Comparison of ENCODE assay signal across 14 cellular contexts in the genomic region with DNA sequence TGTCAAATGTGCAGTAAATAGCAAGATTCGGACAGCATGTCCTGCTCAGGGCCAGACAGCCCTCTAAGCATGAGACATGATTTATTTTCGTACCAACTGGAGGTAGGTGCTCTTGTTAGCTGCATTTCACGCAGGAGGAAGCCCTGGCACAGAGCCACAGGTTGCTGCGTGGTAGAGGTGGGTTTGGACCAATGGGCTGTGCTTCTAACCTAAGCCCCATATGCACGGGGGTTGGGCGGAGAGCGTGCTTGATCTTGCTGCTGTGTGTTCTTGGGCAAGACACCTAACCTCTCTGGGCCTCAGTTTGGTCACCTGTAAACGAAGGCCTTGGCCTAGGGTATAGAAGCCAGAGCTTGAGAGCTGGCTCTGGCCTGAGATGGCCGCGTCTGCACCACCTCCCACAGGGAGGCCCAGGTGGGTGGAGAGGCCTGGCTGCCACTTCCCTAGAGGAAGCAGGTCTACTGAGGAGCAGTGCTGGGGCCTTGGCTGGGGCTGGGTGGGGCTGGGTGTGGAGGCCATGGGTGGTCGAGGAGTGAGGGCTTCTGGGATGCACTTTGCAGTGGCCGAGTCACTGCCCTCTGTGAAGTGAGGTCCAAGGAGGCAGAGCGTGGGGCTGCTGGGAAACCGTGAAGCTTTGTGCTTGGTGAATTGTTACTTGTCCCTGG. TPM values are rescaled to one million over a fixed set of nuclear protein-coding genes. Genes with fewer than 3 reads are reported as not detected.
DNase-seq lines count a peak whose midpoint lies in the region; ATAC-seq and TF ChIP-seq lines count a peak whose summit lies in the region.
"Had no signal": no experiment of that assay in that cellular context is flagged by ENCODE, and none has a peak within 500 bp of the region (broad histone marks: within the 10 kb centered on the region; RNA-seq: fewer than 3 reads in every experiment).

No MANE protein-coding gene starts in this region.

- WGBS in endodermal cell (ENCODE audit: insufficient coverage in 1 of 2, insufficient read length in 1 of 2), 2 experiments: 91 to 93% methylated on average over 10 to 14 of the region's 14 CpGs
- 85 to 88% methylated on average over 14 of the region's 14 CpGs for WGBS in aorta, 2 donors

- peaks cover 41% of the 10 kb centered on the region for H3K4me1 Mint-ChIP-seq in endodermal cell
- H3K4me1 Mint-ChIP-seq in nephron progenitor cell: peaks cover 53% of the 10 kb centered on the region

- peaks cover 1% of the 10 kb centered on the region for H3K27me3 Mint-ChIP-seq in endodermal cell (ENCODE audit: insufficient read depth)
- H3K27me3 Mint-ChIP-seq in nephron progenitor cell (ENCODE audit: low read depth, poor library complexity): peaks cover 30% of the 10 kb centered on the region
- H3K27me3 Mint-ChIP-seq: activated naive CD8-positive, alpha-beta T cell treated with anti-CD3 and anti-CD28 coated beads, Interleukin-2, amount 50 U/mL, for 24 hours; T-cell had no signal

- H3K9me3 Mint-ChIP-seq in endodermal cell: no peaks in the 10 kb centered on the region
- no peaks in the 10 kb centered on the region for H3K9me3 Mint-ChIP-seq in nephron progenitor cell
- H3K9me3 Mint-ChIP-seq: activated naive CD8-positive, alpha-beta T cell treated with anti-CD3 and anti-CD28 coated beads, Interleukin-2, amount 50 U/mL, for 24 hours; T-cell had no signal

- DNase-seq in Right ventricle myocardium inferior (ENCODE audit: missing footprints): peak; percentile 68
- DNase-seq in left cardiac atrium: no peak
- DNase-seq in endodermal cell: peak; percentile 54
- peak; percentile 66 to 79 (median 74) for DNase-seq in mucosa of descending colon
- DNase-seq in aorta: peak; percentile 44 to 76
- DNase-seq in nephron progenitor cell: no peak
- no peak for DNase-seq in SHP77 (lab: John Stamatoyannopoulos, UW)
- DNase-seq: activated naive CD8-positive, alpha-beta T cell treated with anti-CD3 and anti-CD28 coated beads, Interleukin-2, amount 50 U/mL, for 24 hours; islet precursor cell; NCI-H1930; NCI-H774; stimulated activated naive CD4-positive, alpha-beta T cell treated with Interleukin-2 at 50 U/mL for 16 hours; T-cell had no signal

- H3K36me3 ChIP-seq in endodermal cell (ENCODE audit: control insufficient read depth, insufficient read depth, low read length) (no peaks in the 10 kb centered on the region), mucosa of descending colon (ENCODE audit: low read depth) (no peaks in the 10 kb centered on the region), aorta (ENCODE audit: control insufficient read depth in 1 of 2, insufficient read depth in 2 of 2, low read length in 1 of 2) (no peaks in the 10 kb centered on the region)

- H3K36me3 Mint-ChIP-seq in endodermal cell (ENCODE audit: low read depth) (no peaks in the 10 kb centered on the region), nephron progenitor cell (ENCODE audit: low read depth) (peaks cover 10% of the 10 kb centered on the region)
- H3K36me3 Mint-ChIP-seq: T-cell had no signal

- ATAC-seq in Right ventricle myocardium inferior: no peak
- no peak for ATAC-seq in left cardiac atrium
- peak; percentile 42 for ATAC-seq in mucosa of descending colon
- no peak for ATAC-seq in aorta (ENCODE audit: low FRiP score)
- ATAC-seq in GM18873 (IDR thresholded peaks at IDR 0.05; ENCODE audit: low FRiP score, unreplicated experiment): no peak
- ATAC-seq: activated naive CD8-positive, alpha-beta T cell treated with anti-CD3 and anti-CD28 coated beads, Interleukin-2, amount 50 U/mL, for 24 hours; T-cell had no signal

- H3K4me1 ChIP-seq in endodermal cell (ENCODE audit: control insufficient read depth, insufficient read depth, low read length): peaks cover 9% of the 10 kb centered on the region
- H3K4me1 ChIP-seq in mucosa of descending colon (ENCODE audit: low read depth): peaks cover 82% of the 10 kb centered on the region
- H3K4me1 ChIP-seq in aorta (ENCODE audit: control insufficient read depth in 1 of 2, insufficient read depth in 2 of 2, low read length in 2 of 2): no peaks in the 10 kb centered on the region

- no peak overlapping the region for H3K4me3 Mint-ChIP-seq in endodermal cell
- no peak overlapping the region for H3K4me3 Mint-ChIP-seq in nephron progenitor cell
- H3K4me3 Mint-ChIP-seq: activated naive CD8-positive, alpha-beta T cell treated with anti-CD3 and anti-CD28 coated beads, Interleukin-2, amount 50 U/mL, for 24 hours; T-cell had no signal

- H3K4me3 ChIP-seq in endodermal cell (ENCODE audit: low read length) (no peak overlapping the region), mucosa of descending colon (no peak overlapping the region), aorta (ENCODE audit: low read length in 2 of 2) (no peak overlapping the region)

- H3K27ac Mint-ChIP-seq in endodermal cell: no peak overlapping the region
- H3K27ac Mint-ChIP-seq in nephron progenitor cell: no peak overlapping the region
- H3K27ac Mint-ChIP-seq: activated naive CD8-positive, alpha-beta T cell treated with anti-CD3 and anti-CD28 coated beads, Interleukin-2, amount 50 U/mL, for 24 hours; T-cell had no signal

- intact Hi-C loops in Right ventricle myocardium inferior (cut with DNase I) (no loop called here), left cardiac atrium (cut with DNase I) (no loop called here), mucosa of descending colon (cut with DNase I, micrococcal nuclease) (no loop called here), aorta (cut with DNase I) (no loop called here)

- H3K27me3 ChIP-seq in endodermal cell (ENCODE audit: control insufficient read depth, insufficient read depth, low read length, poor library complexity, severe bottlenecking) (no peaks in the 10 kb centered on the region), aorta (ENCODE audit: control insufficient read depth in 1 of 2, insufficient read depth in 2 of 2, low read length in 1 of 2) (no peaks in the 10 kb centered on the region)

- no peak for TF ChIP-seq CTCF in endodermal cell (conservative IDR thresholded peaks at IDR 0.05)
- no peak for TF ChIP-seq CTCF in mucosa of descending colon (IDR thresholded peaks at IDR 0.05)
- no peak for TF ChIP-seq CTCF in nephron progenitor cell (IDR thresholded peaks at IDR 0.05)

- no peak overlapping the region for H3K27ac ChIP-seq in endodermal cell (ENCODE audit: low read depth, low read length)
- no peak overlapping the region for H3K27ac ChIP-seq in aorta (ENCODE audit: low read depth in 1 of 2, low read length in 2 of 2)

- no peak overlapping the region for H3K9ac ChIP-seq in endodermal cell (ENCODE audit: extremely low read depth, low read length, poor library complexity, severe bottlenecking)

- H3K9me3 ChIP-seq in endodermal cell (ENCODE audit: control insufficient read depth, low read length): no peaks in the 10 kb centered on the region
- no peaks in the 10 kb centered on the region for H3K9me3 ChIP-seq in mucosa of descending colon
- no peaks in the 10 kb centered on the region for H3K9me3 ChIP-seq in aorta (ENCODE audit: control insufficient read depth, low read length)

RNA-seq across cellular contexts. Expression of a gene that starts 38.5 kb away (rescaled TPM):
- total RNA-seq in Right ventricle myocardium inferior: 80.0 TPM
- 10 to 100 TPM; 58.5 to 95.4 TPM for total RNA-seq in left cardiac atrium
- total RNA-seq in endodermal cell: 10 to 100 TPM; 38.0 to 43.3 TPM
- 32.1 TPM for polyA plus RNA-seq in endodermal cell (2013, experiment 1 of 2)
- 27.6 TPM for polyA plus RNA-seq in endodermal cell (2013, experiment 2 of 2)
- 100 to 1,000 TPM; 114 to 203 (median 197) TPM for total RNA-seq in mucosa of descending colon
- 10 to 100 TPM; 15.6 to 37.1 TPM for total RNA-seq in aorta
- polyA plus RNA-seq in aorta: 1 to 10 TPM; 5.5 to 6.8 TPM

RNA-seq across cellular contexts. Expression of a gene that starts 44.3 kb away (rescaled TPM):
- total RNA-seq in Right ventricle myocardium inferior: 8.4 TPM
- 1 to 10 TPM; 6.5 to 8.1 TPM for total RNA-seq in left cardiac atrium
- total RNA-seq in endodermal cell: 10 to 100 TPM; 24.4 to 34.1 TPM
- polyA plus RNA-seq in endodermal cell (2013, experiment 1 of 2): 27.1 TPM
- 27.1 TPM for polyA plus RNA-seq in endodermal cell (2013, experiment 2 of 2)
- total RNA-seq in mucosa of descending colon: 1 to 10 TPM; 1.9 to 4.2 (median 2.5) TPM
- 1 to 10 TPM; 2.3 to 3.0 TPM for total RNA-seq in aorta
- under 1 TPM; 0.15 to 0.38 TPM for polyA plus RNA-seq in aorta

Comparison
In these comparisons a context has a peak if more than half of its experiments do, and no peak if none do; other contexts are left out.
1. DNase-seq: peak in Right ventricle myocardium inferior (single experiment), endodermal cell (single experiment), mucosa of descending colon (3 of 3) and aorta (2 of 2); none in left cardiac atrium (single experiment), nephron progenitor cell (single experiment) and SHP77 (0 of 2).